Comparison of ENCODE assay signal across 8 cellular contexts in the genomic region with DNA sequence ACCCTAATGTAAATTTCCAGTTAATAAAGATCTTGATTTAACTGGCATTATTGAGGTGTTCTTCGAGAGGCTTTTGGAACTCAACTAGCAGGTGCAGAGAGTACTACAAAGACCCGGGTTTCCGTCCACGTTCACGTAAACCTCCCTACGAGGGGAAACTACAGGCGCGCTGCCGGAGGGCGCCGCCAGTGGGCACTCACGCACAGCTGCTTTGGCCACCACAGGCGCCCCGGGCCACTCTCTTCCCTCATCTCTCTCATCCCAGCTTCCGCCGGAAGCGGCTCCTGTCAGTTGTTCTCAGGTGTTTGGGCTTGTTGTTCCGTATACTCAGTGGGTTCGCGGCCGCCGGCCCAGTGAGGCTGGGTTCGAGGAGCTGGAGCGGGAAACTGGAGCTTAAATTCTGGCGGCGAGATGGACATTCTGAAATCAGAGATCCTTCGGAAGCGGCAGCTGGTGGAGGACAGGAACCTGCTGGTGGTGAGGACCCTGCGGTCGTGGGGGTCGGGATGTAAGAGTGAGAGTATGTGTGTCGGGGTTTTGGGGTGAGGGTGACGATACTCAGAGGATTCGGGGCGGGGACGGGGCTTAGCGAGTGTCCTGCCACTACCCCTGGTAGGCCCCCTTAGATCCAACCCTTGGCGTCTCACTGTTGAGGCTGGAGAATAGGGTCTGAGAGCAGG. TPM values are rescaled to one million over a fixed set of nuclear protein-coding genes. Genes with fewer than 3 reads are reported as not detected.
DNase-seq lines count a peak whose midpoint lies in the region; ATAC-seq and TF ChIP-seq lines count a peak whose summit lies in the region.

A gene with protein sequence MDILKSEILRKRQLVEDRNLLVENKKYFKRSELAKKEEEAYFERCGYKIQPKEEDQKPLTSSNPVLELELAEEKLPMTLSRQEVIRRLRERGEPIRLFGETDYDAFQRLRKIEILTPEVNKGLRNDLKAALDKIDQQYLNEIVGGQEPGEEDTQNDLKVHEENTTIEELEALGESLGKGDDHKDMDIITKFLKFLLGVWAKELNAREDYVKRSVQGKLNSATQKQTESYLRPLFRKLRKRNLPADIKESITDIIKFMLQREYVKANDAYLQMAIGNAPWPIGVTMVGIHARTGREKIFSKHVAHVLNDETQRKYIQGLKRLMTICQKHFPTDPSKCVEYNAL (plus strand): TSS at position 290 of the 680 bp plus-strand sequence. CDS start 122 bp downstream, at position 412.

- H3K4me3 ChIP-seq in CD4-positive, alpha-beta memory T cell (ENCODE audit: low read length in 2 of 2), result peak within 1 kb of the TSS; percentile 88 to 95
- H3K4me3 ChIP-seq in left lung, result peak within 1 kb of the TSS; percentile 82 to 86

- H3K4me3 Mint-ChIP-seq in CD4-positive, alpha-beta memory T cell, result peak within 1 kb of the TSS; percentile 98 to 100 (median 100)

- intact Hi-C loops in CD4-positive, alpha-beta memory T cell (cut with micrococcal nuclease), result loop anchor here (1.0 to 10.0 kb wide), 10 partner anchors 192 to 1518 kb away; partner anchors contain the start of genes DCLRE1C, MCM10, MEIG1 and OPTN
- intact Hi-C loops in left lung (cut with DNase I), result no loop called here

- peak within 1 kb of the TSS; percentile 72 to 100 (median 100) for H3K27ac Mint-ChIP-seq in CD4-positive, alpha-beta memory T cell

- ATAC-seq in GM19397 (IDR thresholded peaks at IDR 0.05; ENCODE audit: unreplicated experiment) (peak; percentile 100), HG03571 (IDR thresholded peaks at IDR 0.05; ENCODE audit: unreplicated experiment) (peak; percentile 98), left lung (peak; percentile 100)

- peak; percentile 94 to 97 for TF ChIP-seq CTCF in left lung (IDR thresholded peaks at IDR 0.05)

- H3K36me3 ChIP-seq in CD4-positive, alpha-beta memory T cell (ENCODE audit: insufficient read depth, low read length), result peaks cover under 1% of the 10 kb centered on the region
- H3K36me3 ChIP-seq in left lung, result peaks cover 0 to 5% of the 10 kb centered on the region in 2 donors

- H3K27ac ChIP-seq in CD4-positive, alpha-beta memory T cell (ENCODE audit: low read depth, low read length), result peak within 1 kb of the TSS; percentile 65
- peak within 1 kb of the TSS in 1 of 2 donors; percentile 45 for H3K27ac ChIP-seq in left lung

- H3K9me3 ChIP-seq in CD4-positive, alpha-beta memory T cell (ENCODE audit: control insufficient read depth in 1 of 2, low read length in 2 of 2), result no peaks in the 10 kb centered on the region
- no peaks in the 10 kb centered on the region for H3K9me3 ChIP-seq in left lung

- peak; percentile 91 to 95 (median 92) for DNase-seq in CD4-positive, alpha-beta memory T cell
- DNase-seq in NCI-H774 (lab: John Stamatoyannopoulos, UW), result peak; percentile 94
- DNase-seq in activated CD4-positive, alpha-beta T cell treated with anti-CD3 and anti-CD28 coated beads, Interleukin-2, amount 50 U/mL, for 4 hours, result peak; percentile 93 to 94
- DNase-seq in dermis blood vessel endothelial cell, result peak; percentile 93
- DNase-seq in left lung, result peak; percentile 93 to 98
- peak; percentile 89 to 93 for DNase-seq in stimulated activated CD4-positive, alpha-beta T cell treated with anti-CD3 and anti-CD28 coated beads, Interleukin-2, amount 100 ng/mL, for 48 hours

- H3K4me1 Mint-ChIP-seq in CD4-positive, alpha-beta memory T cell, result peaks cover 24 to 49% (median 34%) of the 10 kb centered on the region in 4 donors

- CTCF ChIA-PET in CD4-positive, alpha-beta memory T cell (lab: Charles Lee; ENCODE audit: partially characterized antibody), result interaction anchor here (0.7 to 1.6 kb wide), 9 partner anchors 11 to 478 kb away, joined by 3 to 4 read pairs (median 3); no protein-coding TSS in a partner anchor

- H3K9me3 Mint-ChIP-seq in CD4-positive, alpha-beta memory T cell, result peaks cover 0 to 3% (median 0%) of the 10 kb centered on the region in 8 donors

- H3K4me1 ChIP-seq in CD4-positive, alpha-beta memory T cell (ENCODE audit: insufficient read depth, low read length), result peaks cover 24% of the 10 kb centered on the region
- peaks cover 17 to 30% of the 10 kb centered on the region in 2 donors for H3K4me1 ChIP-seq in left lung

- POLR2A ChIA-PET in CD4-positive, alpha-beta memory T cell (lab: Charles Lee; ENCODE audit: partially characterized antibody), result interaction anchor here (0.7 to 1.6 kb wide), 7 partner anchors 18 to 599 kb away, joined by 3 to 5 read pairs (median 5); partner anchors contain the start of gene PHYH

- peaks cover 11 to 21% of the 10 kb centered on the region in 2 donors for H3K27me3 Mint-ChIP-seq in CD4-positive, alpha-beta memory T cell

- H3K27me3 ChIP-seq in CD4-positive, alpha-beta memory T cell (ENCODE audit: insufficient read depth, low read length), result no peaks in the 10 kb centered on the region
- peaks cover 0 to 35% of the 10 kb centered on the region in 2 donors for H3K27me3 ChIP-seq in left lung

- peaks cover 15 to 25% of the 10 kb centered on the region in 2 donors for H3K36me3 Mint-ChIP-seq in CD4-positive, alpha-beta memory T cell

RNA-seq across cellular contexts. Expression of the gene that starts here (rescaled TPM):
- 10 to 100 TPM; 30.3 TPM for total RNA-seq in CD4-positive, alpha-beta memory T cell
- 10 to 100 TPM; 42.8 to 63.7 TPM for polyA plus RNA-seq in CD4-positive, alpha-beta memory T cell
- total RNA-seq in dermis blood vessel endothelial cell (43.6 and 44.1 TPM in 2 replicates), left lung (10 to 100 TPM; 17.0 to 19.7 TPM)
